31 cellular contexts compared by ENCODE assay signal in genomic region chr2:151640087-151640486, GRCh38.
DNase-seq lines count a peak whose midpoint lies in the region; ATAC-seq and TF ChIP-seq lines count a peak whose summit lies in the region.
"Had no signal": no experiment of that assay in that cellular context is flagged by ENCODE, and none has a peak within 500 bp of the region (broad histone marks: within the 10 kb centered on the region; RNA-seq: fewer than 3 reads in every experiment).

No MANE protein-coding gene starts in this region.

- H3K4me3 Mint-ChIP-seq in CD8-positive, alpha-beta memory T cell = no peak overlapping the region
- H3K4me3 Mint-ChIP-seq in endodermal cell = no peak overlapping the region
- H3K4me3 Mint-ChIP-seq in progenitor cell of endocrine pancreas (ENCODE audit: low read depth) = no peak overlapping the region
- H3K4me3 Mint-ChIP-seq in stimulated activated naive B cell treated with anti-CD40 and anti-IgM and Interleukin-4, amounts not matched to agents 10 μg/mL and 1 μg/mL and 100 μg/mL, for 72 hours = no peak overlapping the region
- H3K4me3 Mint-ChIP-seq: activated CD4-positive, alpha-beta memory T cell treated with anti-CD3 and anti-CD28 coated beads, Interleukin-2, amount 10 ng/mL, durations not matched to agents 7 days and 5 days; activated naive CD8-positive, alpha-beta T cell treated with anti-CD3 and anti-CD28 coated beads, Interleukin-2, amount 10 ng/mL, durations not matched to agents 7 days and 5 days; activated T-helper 17 cell treated with anti-CD3 and anti-CD28 coated beads, Interleukin-2, amount 50 U/mL, for 72 hours; dendritic cell treated with granulocyte-macrophage colony-stimulating factor and Interleukin-4, amounts not matched to agents 40 ng/mL and 50 ng/mL, for 4 days; nephron progenitor cell; T-helper 1 cell treated with Interleukin-12 subunit alpha and Interleukin-12 subunit beta and Interleukin-4 antibody, amounts not matched to agents 30 μg/mL and 1 μg/mL, for 36 hours had no signal

- WGBS in endodermal cell (ENCODE audit: insufficient coverage in 1 of 2, insufficient read length in 1 of 2), 2 experiments = 88 to 94% methylated on average over 4 to 9 of the region's 9 CpGs

- DNase-seq in CD8-positive, alpha-beta memory T cell = no peak
- DNase-seq in Kasumi-1 (lab: John Stamatoyannopoulos, UW) (peak; percentile 28 to 34), endodermal cell (peak; percentile 48), progenitor cell of endocrine pancreas (ENCODE audit: low spot score, unreplicated experiment) (no peak), 8988T (no peak), inferior parietal cortex (ENCODE audit: extremely low spot score) (no peak)
- DNase-seq in stimulated activated naive B cell treated with anti-CD40 and anti-IgM and Interleukin-4, amounts not matched to agents 10 μg/mL and 1 μg/mL and 100 μg/mL, for 72 hours = no peak
- DNase-seq: activated CD4-positive, alpha-beta memory T cell treated with anti-CD3 and anti-CD28 coated beads, Interleukin-2, amount 10 ng/mL, durations not matched to agents 7 days and 5 days; activated CD4-positive, alpha-beta T cell treated with anti-CD3 and anti-CD28 coated beads for 1 hour; activated naive CD8-positive, alpha-beta T cell treated with anti-CD3 and anti-CD28 coated beads, Interleukin-2, amount 10 ng/mL, durations not matched to agents 7 days and 5 days; caudate nucleus; DMS153; hypothalamus; KG1; left lung; midbrain; MM.1S; NCI-H2029 treated with DMSO at 0.1 percent for 48 hours; NCI-H345; NCI-H774; nephron progenitor cell; right lobe of liver; stimulated activated CD4-positive, alpha-beta T cell treated with anti-CD3 and anti-CD28 coated beads, Interleukin-2, amount 100 ng/mL, for 48 hours; substantia nigra; upper lobe of left lung had no signal

- no peak overlapping the region for H3K9ac ChIP-seq in endodermal cell (ENCODE audit: extremely low read depth, low read length, poor library complexity, severe bottlenecking)

- peaks cover 42% of the 10 kb centered on the region for H3K4me1 ChIP-seq in CD8-positive, alpha-beta memory T cell (ENCODE audit: insufficient read depth, low read length)
- H3K4me1 ChIP-seq in endodermal cell (ENCODE audit: control insufficient read depth, insufficient read depth, low read length) = no peaks in the 10 kb centered on the region

- no peaks in the 10 kb centered on the region for H3K36me3 ChIP-seq in CD8-positive, alpha-beta memory T cell (ENCODE audit: insufficient read depth, low read length)
- no peaks in the 10 kb centered on the region for H3K36me3 ChIP-seq in endodermal cell (ENCODE audit: control insufficient read depth, insufficient read depth, low read length)
- H3K36me3 ChIP-seq: gastroesophageal sphincter, left lung, right lobe of liver had no signal

- peak overlapping the region; percentile 45 to 98 (median 72) for H3K27ac Mint-ChIP-seq in CD8-positive, alpha-beta memory T cell
- H3K27ac Mint-ChIP-seq in endodermal cell (no peak overlapping the region), progenitor cell of endocrine pancreas (no peak overlapping the region)
- no peak overlapping the region for H3K27ac Mint-ChIP-seq in stimulated activated naive B cell treated with anti-CD40 and anti-IgM and Interleukin-4, amounts not matched to agents 10 μg/mL and 1 μg/mL and 100 μg/mL, for 72 hours
- H3K27ac Mint-ChIP-seq: activated CD4-positive, alpha-beta memory T cell treated with anti-CD3 and anti-CD28 coated beads, Interleukin-2, amount 10 ng/mL, durations not matched to agents 7 days and 5 days; activated naive CD8-positive, alpha-beta T cell treated with anti-CD3 and anti-CD28 coated beads, Interleukin-2, amount 10 ng/mL, durations not matched to agents 7 days and 5 days; dendritic cell treated with granulocyte-macrophage colony-stimulating factor and Interleukin-4, amounts not matched to agents 40 ng/mL and 50 ng/mL, for 4 days; nephron progenitor cell; T-helper 1 cell treated with Interleukin-12 subunit alpha and Interleukin-12 subunit beta and Interleukin-4 antibody, amounts not matched to agents 30 μg/mL and 1 μg/mL, for 36 hours had no signal

- H3K27ac ChIP-seq in CD8-positive, alpha-beta memory T cell (ENCODE audit: low read depth, low read length) = no peak overlapping the region
- no peak overlapping the region for H3K27ac ChIP-seq in endodermal cell (ENCODE audit: low read depth, low read length)
- H3K27ac ChIP-seq: gastroesophageal sphincter, left lung, right lobe of liver, RWPE1, SK-N-MC, upper lobe of left lung had no signal

- CTCF ChIA-PET in CD8-positive, alpha-beta memory T cell (lab: Charles Lee) = no interaction called here

- peaks cover 0 to 5% (median 3%) of the 10 kb centered on the region in 3 donors for H3K36me3 Mint-ChIP-seq in CD8-positive, alpha-beta memory T cell
- H3K36me3 Mint-ChIP-seq in endodermal cell (ENCODE audit: low read depth) (peaks cover 8% of the 10 kb centered on the region), progenitor cell of endocrine pancreas (ENCODE audit: insufficient read depth) (peaks cover 2% of the 10 kb centered on the region)
- H3K36me3 Mint-ChIP-seq in stimulated activated naive B cell treated with anti-CD40 and anti-IgM and Interleukin-4, amounts not matched to agents 10 μg/mL and 1 μg/mL and 100 μg/mL, for 72 hours = peaks cover 3% of the 10 kb centered on the region in 2 donors

- TF ChIP-seq CTCF in endodermal cell (conservative IDR thresholded peaks at IDR 0.05) (peak; percentile 64), progenitor cell of endocrine pancreas (IDR thresholded peaks at IDR 0.05; ENCODE audit: unreplicated experiment) (peak; percentile 15)

- H3K27me3 ChIP-seq in CD8-positive, alpha-beta memory T cell (ENCODE audit: insufficient read depth, low read length, poor library complexity, severe bottlenecking) = no peaks in the 10 kb centered on the region
- no peaks in the 10 kb centered on the region for H3K27me3 ChIP-seq in endodermal cell (ENCODE audit: control insufficient read depth, insufficient read depth, low read length, poor library complexity, severe bottlenecking)
- H3K27me3 ChIP-seq: gastroesophageal sphincter, left lung, right lobe of liver, upper lobe of left lung had no signal

- H3K9me3 Mint-ChIP-seq in CD8-positive, alpha-beta memory T cell = peaks cover 0 to 3% (median 0%) of the 10 kb centered on the region in 5 donors
- H3K9me3 Mint-ChIP-seq in endodermal cell = peaks cover under 1% of the 10 kb centered on the region
- peaks cover 6% of the 10 kb centered on the region for H3K9me3 Mint-ChIP-seq in progenitor cell of endocrine pancreas (ENCODE audit: low read depth)
- no peaks in the 10 kb centered on the region for H3K9me3 Mint-ChIP-seq in stimulated activated naive B cell treated with anti-CD40 and anti-IgM and Interleukin-4, amounts not matched to agents 10 μg/mL and 1 μg/mL and 100 μg/mL, for 72 hours
- H3K9me3 Mint-ChIP-seq: activated T-helper 17 cell treated with anti-CD3 and anti-CD28 coated beads, Interleukin-2, amount 50 U/mL, for 72 hours; dendritic cell treated with granulocyte-macrophage colony-stimulating factor and Interleukin-4, amounts not matched to agents 40 ng/mL and 50 ng/mL, for 4 days had no signal

- H3K4me3 ChIP-seq in CD8-positive, alpha-beta memory T cell (ENCODE audit: low read length) = no peak overlapping the region
- H3K4me3 ChIP-seq in endodermal cell (ENCODE audit: low read length) = no peak overlapping the region
- H3K4me3 ChIP-seq: gastroesophageal sphincter, left lung, right lobe of liver, SK-N-MC, upper lobe of left lung had no signal

- no peak for ATAC-seq in stimulated activated naive B cell treated with anti-CD40 and anti-IgM and Interleukin-4, amounts not matched to agents 10 μg/mL and 1 μg/mL and 100 μg/mL, for 72 hours (replicated peaks)
- ATAC-seq: activated T-helper 17 cell treated with anti-CD3 and anti-CD28 coated beads, Interleukin-2, amount 50 U/mL, for 72 hours; gastroesophageal sphincter; left lung; right lobe of liver had no signal

- POLR2A ChIA-PET in CD8-positive, alpha-beta memory T cell (lab: Charles Lee) = no interaction called here

- no peaks in the 10 kb centered on the region for H3K27me3 Mint-ChIP-seq in CD8-positive, alpha-beta memory T cell
- H3K27me3 Mint-ChIP-seq in endodermal cell (ENCODE audit: insufficient read depth) = no peaks in the 10 kb centered on the region
- peaks cover 6% of the 10 kb centered on the region for H3K27me3 Mint-ChIP-seq in progenitor cell of endocrine pancreas
- no peaks in the 10 kb centered on the region for H3K27me3 Mint-ChIP-seq in stimulated activated naive B cell treated with anti-CD40 and anti-IgM and Interleukin-4, amounts not matched to agents 10 μg/mL and 1 μg/mL and 100 μg/mL, for 72 hours
- H3K27me3 Mint-ChIP-seq: activated CD4-positive, alpha-beta memory T cell treated with anti-CD3 and anti-CD28 coated beads, Interleukin-2, amount 10 ng/mL, durations not matched to agents 7 days and 5 days; activated naive CD8-positive, alpha-beta T cell treated with anti-CD3 and anti-CD28 coated beads, Interleukin-2, amount 10 ng/mL, durations not matched to agents 7 days and 5 days; activated T-helper 17 cell treated with anti-CD3 and anti-CD28 coated beads, Interleukin-2, amount 50 U/mL, for 72 hours; dendritic cell treated with granulocyte-macrophage colony-stimulating factor and Interleukin-4, amounts not matched to agents 40 ng/mL and 50 ng/mL, for 4 days had no signal

- no peaks in the 10 kb centered on the region for H3K9me3 ChIP-seq in CD8-positive, alpha-beta memory T cell (ENCODE audit: low read length)
- peaks cover 3% of the 10 kb centered on the region for H3K9me3 ChIP-seq in endodermal cell (ENCODE audit: control insufficient read depth, low read length)
- H3K9me3 ChIP-seq: right lobe of liver had no signal

- H3K4me1 Mint-ChIP-seq in CD8-positive, alpha-beta memory T cell = peaks cover 38 to 49% (median 42%) of the 10 kb centered on the region in 3 donors
- H3K4me1 Mint-ChIP-seq in endodermal cell = no peaks in the 10 kb centered on the region
- peaks cover 15% of the 10 kb centered on the region for H3K4me1 Mint-ChIP-seq in progenitor cell of endocrine pancreas (ENCODE audit: low read depth)
- H3K4me1 Mint-ChIP-seq in stimulated activated naive B cell treated with anti-CD40 and anti-IgM and Interleukin-4, amounts not matched to agents 10 μg/mL and 1 μg/mL and 100 μg/mL, for 72 hours = peaks cover 14 to 20% of the 10 kb centered on the region in 2 donors

Comparison
In these comparisons a context has a peak if more than half of its experiments do, and no peak if none do; other contexts are left out.
1. DNase-seq: peak in Kasumi-1 (2 of 2) and endodermal cell (single experiment); none in CD8-positive, alpha-beta memory T cell (0 of 5), progenitor cell of endocrine pancreas (single experiment), stimulated activated naive B cell treated with anti-CD40 and anti-IgM and Interleukin-4, amounts not matched to agents 10 μg/mL and 1 μg/mL and 100 μg/mL, for 72 hours (single experiment), 8988T (single experiment) and inferior parietal cortex (single experiment).
2. H3K27ac Mint-ChIP-seq: peak in CD8-positive, alpha-beta memory T cell (8 of 8); none in endodermal cell (single experiment), progenitor cell of endocrine pancreas (single experiment) and stimulated activated naive B cell treated with anti-CD40 and anti-IgM and Interleukin-4, amounts not matched to agents 10 μg/mL and 1 μg/mL and 100 μg/mL, for 72 hours (single experiment).